Comparison of ENCODE assay signal across 16 cellular contexts in genomic region chr5:94522099-94522498, GRCh38.
A peak's percentile ranks its signal among the peaks of the same experiment; 100 is the strongest.
DNase-seq lines count a peak whose midpoint lies in the region; ATAC-seq, FAIRE-seq and TF ChIP-seq lines count a peak whose summit lies in the region.
"Had no signal": no experiment of that assay in that cellular context is flagged by ENCODE, and none has a peak within 500 bp of the region (broad histone marks: within the 10 kb centered on the region; RNA-seq: fewer than 3 reads in every experiment).

No MANE protein-coding gene starts in this region.

- H3K9me3 ChIP-seq in GM23248 (ENCODE audit: low read depth) (no peaks in the 10 kb centered on the region), small intestine (ENCODE audit: control insufficient read depth, low read depth) (no peaks in the 10 kb centered on the region)

- H3K4me1 ChIP-seq in GM23248 (ENCODE audit: insufficient read depth) (peaks cover 16% of the 10 kb centered on the region), small intestine (ENCODE audit: control insufficient read depth in 2 of 2, insufficient read depth in 1 of 2, low read depth in 1 of 2, low read length in 1 of 2) (no peaks in the 10 kb centered on the region)

- H2AFZ ChIP-seq in GM23248, result no peak overlapping the region

- DNase-seq in AG10803 (ENCODE audit: low read depth) (peak; percentile 15), GM23248 (peak; percentile 22), foreskin melanocyte (peak; percentile 10), kidney tubule cell (ENCODE audit: low spot score) (no peak), NCI-H1930 (lab: John Stamatoyannopoulos, UW) (no peak), small intestine (no peak)
- DNase-seq: ACHN; Calu3; CD4-positive, alpha-beta T cell; H9; NCI-H1417 treated with DMSO at 0.1 percent for 48 hours; NCI-H2081 treated with DMSO at 0.1 percent for 48 hours; NCI-H446 treated with DMSO at 0.1 percent for 48 hours; NCI-H774 had no signal

- TF ChIP-seq CTCF in AG10803 (conservative IDR thresholded peaks at IDR 0.05; ENCODE audit: low read length), result no peak

- H4K20me1 ChIP-seq in GM23248 (ENCODE audit: insufficient read depth), result no peaks in the 10 kb centered on the region

- ATAC-seq in SK-N-SH treated with all-trans-retinoic acid at 6 μM for 48 hours, result peak; percentile 79

- H3K27me3 ChIP-seq in GM23248 (replicated peaks; ENCODE audit: insufficient read depth) (no peaks in the 10 kb centered on the region), small intestine (ENCODE audit: control insufficient read depth in 2 of 2, insufficient read depth in 2 of 2, low read length in 2 of 2) (no peaks in the 10 kb centered on the region)

- no peaks in the 10 kb centered on the region; the same call in 1 of the 2 replicates for H3F3A ChIP-seq in GM23248 (ENCODE audit: insufficient read depth)

- WGBS in GM23248 (ENCODE audit: low coverage in 1 of 2, low lambda C conversion rate in 2 of 2, missing lambda C conversion rate in 2 of 2), 2 experiments, result 70 to 81% methylated on average over 1 of the region's 1 CpG
- WGBS in small intestine, 3 donors, result 80 to 94% (median 87%) methylated on average over 1 of the region's 1 CpG

- FAIRE-seq in small intestine (lab: Jason Lieb, UNC), result no peak
- FAIRE-seq: RCC 7860 had no signal

- H3K36me3 ChIP-seq in GM23248 (ENCODE audit: low read depth), result no peaks in the 10 kb centered on the region
- no peaks in the 10 kb centered on the region for H3K36me3 ChIP-seq in small intestine (ENCODE audit: control insufficient read depth in 2 of 2, insufficient read depth in 2 of 2, low read length in 2 of 2)

- no peak overlapping the region for H3K4me2 ChIP-seq in GM23248 (ENCODE audit: unreplicated experiment)

- no peak overlapping the region for H3K9ac ChIP-seq in GM23248

- H3K27ac ChIP-seq in GM23248 (no peak overlapping the region), small intestine (ENCODE audit: low read depth in 1 of 2, low read length in 1 of 2) (no peak overlapping the region)

- H3K4me3 ChIP-seq in AG10803 (ENCODE audit: low read length) (no peak overlapping the region), GM23248 (no peak overlapping the region), small intestine (ENCODE audit: low read depth in 1 of 2, low read length in 2 of 2) (no peak overlapping the region)

- H3K79me2 ChIP-seq in GM23248 (ENCODE audit: insufficient read depth), result no peaks in the 10 kb centered on the region

- in situ Hi-C loops in GM23248 (cut with MboI), result no loop called here

- H3K9me2 ChIP-seq in GM23248 (ENCODE audit: insufficient read depth), result no peaks in the 10 kb centered on the region; the same call in 1 of the 2 replicates

TF ChIP-seq in SK-N-SH treated with all-trans-retinoic acid at 6 μM for 48 hours, 23 proteins besides CTCF, POLR2A, EP300 and RAD21:
- TF ChIP-seq ARNTL (CRISPR knock-in tag; IDR thresholded peaks at IDR 0.05; ENCODE audit: borderline replicate concordance, low read depth), result no peak
- no peak for TF ChIP-seq PPARA (CRISPR knock-in tag; IDR thresholded peaks at IDR 0.05; ENCODE audit: borderline replicate concordance)
- TF ChIP-seq TCF4 (CRISPR knock-in tag; IDR thresholded peaks at IDR 0.05; ENCODE audit: borderline replicate concordance), result no peak
- no peak for TF ChIP-seq CREB5 (CRISPR knock-in tag; IDR thresholded peaks at IDR 0.05; ENCODE audit: low read depth)

Comparison
In these comparisons a context has a peak if more than half of its experiments do, and no peak if none do; other contexts are left out.
1. DNase-seq: peak in AG10803 (single experiment), GM23248 (single experiment) and foreskin melanocyte (single experiment); none in kidney tubule cell (single experiment), NCI-H1930 (0 of 2) and small intestine (single experiment).